18 cellular contexts compared by ENCODE assay signal in the genomic region with DNA sequence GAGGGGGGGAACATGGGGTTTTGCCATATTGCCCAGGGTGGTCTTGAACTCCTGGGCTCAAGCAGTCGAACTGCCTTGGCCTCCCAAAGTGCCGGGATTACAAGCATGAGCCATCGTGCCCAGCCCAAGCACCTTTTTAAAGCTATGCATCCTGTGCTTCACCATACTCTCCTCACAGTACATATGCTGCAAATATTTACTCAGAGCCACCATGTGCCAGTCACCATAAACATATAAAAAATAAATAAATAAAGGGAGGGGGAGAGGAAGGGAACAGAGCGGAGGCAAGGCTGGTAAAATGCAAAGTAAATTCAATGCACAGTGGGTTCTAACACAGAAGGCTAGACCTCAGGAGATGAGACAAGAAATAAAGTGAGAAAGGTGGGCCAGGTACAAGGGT.
A peak's percentile ranks its signal among the peaks of the same experiment; 100 is the strongest.
DNase-seq lines count a peak whose midpoint lies in the region; ATAC-seq, FAIRE-seq and TF ChIP-seq lines count a peak whose summit lies in the region.
"Had no signal": no experiment of that assay in that cellular context is flagged by ENCODE, and none has a peak within 500 bp of the region (broad histone marks: within the 10 kb centered on the region; RNA-seq: fewer than 3 reads in every experiment).

No MANE protein-coding gene starts in this region.

- H3K18ac ChIP-seq in trophoblast cell (ENCODE audit: low read length), result no peak overlapping the region

- TF ChIP-seq CTCF in left ventricle myocardium inferior (IDR thresholded peaks at IDR 0.05; ENCODE audit: borderline replicate concordance), result no peak
- no peak for TF ChIP-seq CTCF in heart right ventricle (IDR thresholded peaks at IDR 0.05)
- no peak for TF ChIP-seq CTCF in colonic mucosa (IDR thresholded peaks at IDR 0.05)
- TF ChIP-seq CTCF in D721Med (IDR thresholded peaks at IDR 0.05; ENCODE audit: insufficient read depth, missing control alignments), result no peak

- H4K91ac ChIP-seq in trophoblast cell (ENCODE audit: low read depth, low read length), result no peak overlapping the region

- 96% methylated on average over 4 of the region's 4 CpGs for WGBS in heart right ventricle, 2 donors
- WGBS in trophoblast cell (ENCODE audit: extremely low coverage, insufficient coverage, insufficient read length), result no CpG with 5 or more reads among the region's 4 CpGs
- 90% methylated on average over 4 of the region's 4 CpGs for WGBS in urinary bladder

- H3K27ac ChIP-seq in left ventricle myocardium inferior (replicated peaks) (peak overlapping the region; percentile 77), heart right ventricle (peak overlapping the region in 4 of 10 donors; percentile 1 to 85 (median 16)), colonic mucosa (peak overlapping the region; percentile 0), trophoblast cell (ENCODE audit: low read depth, low read length) (no peak overlapping the region), urinary bladder (ENCODE audit: low read depth) (peak overlapping the region; percentile 39)
- H3K27ac ChIP-seq: WERI-Rb-1 had no signal

- H3K4me2 ChIP-seq in trophoblast cell (ENCODE audit: low read length), result no peak overlapping the region

- intact Hi-C loops in left ventricle myocardium inferior (cut with micrococcal nuclease) (no loop called here), heart right ventricle (cut with DNase I) (no loop called here), colonic mucosa (cut with DNase I) (no loop called here)

- FAIRE-seq in D721Med (lab: Jason Lieb, UNC), result no peak
- FAIRE-seq: GM12891 had no signal

- H3K36me3 ChIP-seq in left ventricle myocardium inferior, result peaks cover 17% of the 10 kb centered on the region
- H3K36me3 ChIP-seq in heart right ventricle, result peaks cover 0 to 46% (median 9%) of the 10 kb centered on the region in 9 donors
- no peaks in the 10 kb centered on the region for H3K36me3 ChIP-seq in colonic mucosa
- H3K36me3 ChIP-seq in trophoblast cell (ENCODE audit: control insufficient read depth in 1 of 2, insufficient read depth in 2 of 2, low read length in 2 of 2), result peaks cover 20 to 29% of the 10 kb centered on the region in 2 experiments
- H3K36me3 ChIP-seq in urinary bladder (ENCODE audit: insufficient read depth), result peaks cover 2% of the 10 kb centered on the region

- H3K79me2 ChIP-seq in trophoblast cell (ENCODE audit: control insufficient read depth, insufficient read depth, low read length, poor library complexity), result peaks cover 10% of the 10 kb centered on the region

- H3K9me3 ChIP-seq in left ventricle myocardium inferior (replicated peaks) (no peaks in the 10 kb centered on the region), heart right ventricle (no peaks in the 10 kb centered on the region), colonic mucosa (no peaks in the 10 kb centered on the region), trophoblast cell (ENCODE audit: insufficient read depth, low read depth, low read length) (no peaks in the 10 kb centered on the region)

- H3K4me1 ChIP-seq in left ventricle myocardium inferior (peaks cover 100% of the 10 kb centered on the region), heart right ventricle (peaks cover 10 to 99% (median 82%) of the 10 kb centered on the region in 9 donors), colonic mucosa (peaks cover 14% of the 10 kb centered on the region), trophoblast cell (ENCODE audit: control insufficient read depth in 1 of 2, insufficient read depth in 2 of 2, low read length in 2 of 2) (peaks cover 0 to 2% of the 10 kb centered on the region in 2 experiments), urinary bladder (ENCODE audit: insufficient read depth) (peaks cover 8% of the 10 kb centered on the region)

- H3K79me1 ChIP-seq in trophoblast cell (ENCODE audit: low read length), result no peaks in the 10 kb centered on the region

- H3K14ac ChIP-seq in trophoblast cell (ENCODE audit: low read length), result no peak overlapping the region

- DNase-seq in left ventricle myocardium inferior, result no peak
- DNase-seq in heart right ventricle, result no peak
- DNase-seq in colonic mucosa, result no peak
- no peak for DNase-seq in trophoblast cell
- DNase-seq in NCI-H524 treated with DMSO at 0.1 percent for 48 hours (lab: John Stamatoyannopoulos, UW), result no peak
- DNase-seq in D721Med (ENCODE audit: insufficient read length, low spot score), result no peak
- DNase-seq: activated CD8-positive, alpha-beta memory T cell treated with anti-CD3 and anti-CD28 coated beads for 24 hours; cerebellar nuclear complex; GF-D8; kidney glomerular epithelial cell; midbrain; NCI-H1436; NK-92 treated with Interleukin-12 subunit alpha and Interleukin-12 subunit beta, amount 100 ng/mL, for 24 hours; stimulated activated CD4-positive, alpha-beta T cell treated with anti-CD3 and anti-CD28 coated beads, Interleukin-4, amount 100 ng/mL, for 24 hours; WERI-Rb-1 had no signal

- H3K4ac ChIP-seq in trophoblast cell (ENCODE audit: low read depth, low read length), result peak overlapping the region; percentile 52

- H2BK120ac ChIP-seq in trophoblast cell (ENCODE audit: insufficient read depth, low read length, poor library complexity), result no peak overlapping the region

- H2AK5ac ChIP-seq in trophoblast cell (ENCODE audit: low read length), result no peak overlapping the region

- no peak overlapping the region for H3K23ac ChIP-seq in trophoblast cell (ENCODE audit: low read length)

- H3K27me3 ChIP-seq in left ventricle myocardium inferior (ENCODE audit: low read depth) (no peaks in the 10 kb centered on the region), heart right ventricle (no peaks in the 10 kb centered on the region), colonic mucosa (no peaks in the 10 kb centered on the region), trophoblast cell (ENCODE audit: insufficient read depth, low read length) (no peaks in the 10 kb centered on the region)

- no peak overlapping the region for H4K8ac ChIP-seq in trophoblast cell (ENCODE audit: low read depth, low read length)

- no peak overlapping the region for H4K12ac ChIP-seq in trophoblast cell (ENCODE audit: low read depth, low read length)

- H2BK5ac ChIP-seq in trophoblast cell (ENCODE audit: low read depth, low read length, poor library complexity), result no peak overlapping the region

- H3K4me3 ChIP-seq in left ventricle myocardium inferior, result no peak overlapping the region
- no peak overlapping the region for H3K4me3 ChIP-seq in heart right ventricle
- no peak overlapping the region for H3K4me3 ChIP-seq in colonic mucosa
- no peak overlapping the region for H3K4me3 ChIP-seq in trophoblast cell (ENCODE audit: low read depth, low read length)
- H3K4me3 ChIP-seq in urinary bladder (ENCODE audit: low read depth, low read length), result no peak overlapping the region

- H2AFZ ChIP-seq in trophoblast cell (ENCODE audit: insufficient read depth, low read length, poor library complexity), result no peak overlapping the region

- H2BK12ac ChIP-seq in trophoblast cell (ENCODE audit: low read length), result no peak overlapping the region

- ATAC-seq in heart right ventricle (no peak), GM19351 (IDR thresholded peaks at IDR 0.05; ENCODE audit: unreplicated experiment) (no peak)

- H3K9ac ChIP-seq in colonic mucosa (ENCODE audit: low read depth in 2 of 2, low read length in 2 of 2), result peak overlapping the region in 1 of 2 donors; percentile 4
- H3K9ac ChIP-seq in trophoblast cell (ENCODE audit: low read length), result no peak overlapping the region
